In genomic region chr9:101435601-101436079, GRCh38 we compare ENCODE assay signal across 35 cellular contexts. TPM values are rescaled to one million over a fixed set of nuclear protein-coding genes. Genes with fewer than 3 reads are reported as not detected.
"Had no signal": no experiment of that assay in that cellular context is flagged by ENCODE, and none has a peak within 500 bp of the region (broad histone marks: within the 10 kb centered on the region; RNA-seq: fewer than 3 reads in every experiment).

Gene ALDOB (minus strand): TSS chr9:101435774. CDS start chr9:101430887, 4,887 bp downstream.

- FAIRE-seq: astrocyte, bronchial epithelial cell had no signal

- DNase-seq: activated CD4-positive, alpha-beta T cell treated with anti-CD3 and anti-CD28 coated beads for 1 hour; activated CD4-positive, alpha-beta T cell treated with anti-CD3 and anti-CD28 coated beads, Interleukin-2, amount 10 ng/mL, durations not matched to agents 24 days and 14 days; activated CD4-positive, alpha-beta T cell treated with anti-CD3 and anti-CD28 coated beads, Interleukin-2, amount 50 U/mL, for 4 hours; activated CD4-positive, CD25-positive, alpha-beta regulatory T cell; activated CD8-positive, alpha-beta memory T cell treated with anti-CD3 and anti-CD28 coated beads, Interleukin-2, amount 50 U/mL, for 4 hours; activated gamma-delta T cell treated with Interleukin-2 at 50 U/mL for 16 hours; activated naive CD4-positive, alpha-beta T cell treated with anti-CD3 and anti-CD28 coated beads for 36 hours; activated T-cell treated with anti-CD3 and anti-CD28 coated beads for 4 hours; activated T-cell treated with anti-CD3 and anti-CD28 coated beads, Interleukin-2, amount 50 U/mL, for 4 hours; adrenal gland; Kasumi-1; KG1; MG63; NCI-H1092; NCI-H146; NCI-H187; NCI-H2029 treated with DMSO at 0.1 percent for 48 hours; NCI-H2107; NCI-H2171; NCI-H510A; NCI-H526; NCI-H748 treated with DMSO at 0.1 percent for 48 hours; NK-92 treated with Interleukin-12 subunit alpha and Interleukin-12 subunit beta, amount 100 ng/mL, for 24 hours; PC-9; Right ventricle myocardium superior; T1000; WERI-Rb-1 had no signal

- H3K9me3 Mint-ChIP-seq: activated CD4-positive, alpha-beta T cell treated with anti-CD3 and anti-CD28 coated beads, Interleukin-2, amount 10 ng/mL, durations not matched to agents 24 days and 14 days; activated naive CD4-positive, alpha-beta T cell treated with anti-CD3 and anti-CD28 coated beads for 36 hours; activated naive CD4-positive, alpha-beta T cell treated with anti-CD3 and anti-CD28 coated beads, Interleukin-2, amount 50 U/mL, for 72 hours; activated T-cell treated with anti-CD3 and anti-CD28 coated beads, Interleukin-2, amount 50 U/mL, for 4 hours; activated T-helper 1 cell treated with anti-CD3 and anti-CD28 coated beads, Interleukin-12 subunit alpha, Interleukin-12 subunit beta, Interleukin-2, Interleukin-4 antibody, amounts not matched to agents 30 ng/mL and 10 ng/mL and 1 ng/mL, durations not matched to agents 14 hours and 24 hours and 36 hours; brain had no signal

- ATAC-seq: activated naive CD4-positive, alpha-beta T cell treated with anti-CD3 and anti-CD28 coated beads, Interleukin-2, amount 50 U/mL, for 72 hours; activated T-cell treated with anti-CD3 and anti-CD28 coated beads, Interleukin-2, amount 50 U/mL, for 4 hours had no signal

- H3K27ac ChIP-seq: PC-9, WERI-Rb-1 had no signal

- H3K9me3 ChIP-seq: adrenal gland had no signal

- H3K4me3 Mint-ChIP-seq: activated CD4-positive, alpha-beta T cell treated with anti-CD3 and anti-CD28 coated beads, Interleukin-2, amount 10 ng/mL, durations not matched to agents 24 days and 14 days; activated naive CD4-positive, alpha-beta T cell treated with anti-CD3 and anti-CD28 coated beads for 36 hours; activated T-cell treated with anti-CD3 and anti-CD28 coated beads, Interleukin-2, amount 50 U/mL, for 4 hours; activated T-helper 1 cell treated with anti-CD3 and anti-CD28 coated beads, Interleukin-12 subunit alpha, Interleukin-12 subunit beta, Interleukin-2, Interleukin-4 antibody, amounts not matched to agents 30 ng/mL and 10 ng/mL and 1 ng/mL, durations not matched to agents 14 hours and 24 hours and 36 hours had no signal

- H3K27ac Mint-ChIP-seq: activated CD4-positive, alpha-beta T cell treated with anti-CD3 and anti-CD28 coated beads, Interleukin-2, amount 10 ng/mL, durations not matched to agents 24 days and 14 days; activated naive CD4-positive, alpha-beta T cell treated with anti-CD3 and anti-CD28 coated beads for 36 hours; activated naive CD4-positive, alpha-beta T cell treated with anti-CD3 and anti-CD28 coated beads, Interleukin-2, amount 50 U/mL, for 72 hours; activated T-helper 1 cell treated with anti-CD3 and anti-CD28 coated beads, Interleukin-12 subunit alpha, Interleukin-12 subunit beta, Interleukin-2, Interleukin-4 antibody, amounts not matched to agents 30 ng/mL and 10 ng/mL and 1 ng/mL, durations not matched to agents 14 hours and 24 hours and 36 hours; brain had no signal

- H3K36me3 Mint-ChIP-seq: activated naive CD4-positive, alpha-beta T cell treated with anti-CD3 and anti-CD28 coated beads, Interleukin-2, amount 50 U/mL, for 72 hours; brain had no signal

- H3K4me2 ChIP-seq: PC-9 had no signal

- H3K36me3 ChIP-seq: adrenal gland, MG63, WERI-Rb-1 had no signal

- H2AFZ ChIP-seq: PC-9 had no signal

- H3K4me1 Mint-ChIP-seq: activated CD4-positive, alpha-beta T cell treated with anti-CD3 and anti-CD28 coated beads, Interleukin-2, amount 10 ng/mL, durations not matched to agents 24 days and 14 days; brain had no signal

- H3K4me3 ChIP-seq: adrenal gland, MG63, PC-9 had no signal

- H3K27me3 ChIP-seq: adrenal gland had no signal

RNA-seq across cellular contexts. Expression of gene ALDOB, which starts in this region (rescaled TPM):
- total RNA-seq: activated CD4-positive, alpha-beta T cell treated with anti-CD3 and anti-CD28 coated beads, Interleukin-2, amount 10 ng/mL, durations not matched to agents 24 days and 14 days; activated naive CD4-positive, alpha-beta T cell treated with anti-CD3 and anti-CD28 coated beads for 36 hours; activated naive CD4-positive, alpha-beta T cell treated with anti-CD3 and anti-CD28 coated beads, Interleukin-2, amount 50 U/mL, for 72 hours; activated T-helper 1 cell treated with anti-CD3 and anti-CD28 coated beads, Interleukin-12 subunit alpha, Interleukin-12 subunit beta, Interleukin-2, Interleukin-4 antibody, amounts not matched to agents 30 ng/mL and 10 ng/mL and 1 ng/mL, durations not matched to agents 14 hours and 24 hours and 36 hours; astrocyte; bronchial epithelial cell; OCI-LY7; PC-9; T-helper 1 cell treated with Interleukin-12 subunit alpha and Interleukin-12 subunit beta and Interleukin-4 antibody, amounts not matched to agents 30 ng/mL and 1 ng/mL, for 36 hours; T-helper 2 cell treated with Interferon-gamma antibody and Interleukin-4, amounts not matched to agents 100 ng/mL and 5 ng/mL, for 36 hours had no signal
